In genomic region chr1:3492545-3493246, GRCh38 we compare ENCODE assay signal across 1 cellular context.
TF ChIP-seq lines count a peak whose summit lies in the region.

No MANE protein-coding gene starts in this region.

TF ChIP-seq in H1, 55 proteins besides CTCF, POLR2A, EP300 and RAD21 (continued from another document):
- TF ChIP-seq RBBP5 (IDR thresholded peaks at IDR 0.05; ENCODE audit: borderline replicate concordance, low read depth, low read length) (no peak), SP2 (IDR thresholded peaks at IDR 0.05; ENCODE audit: low read length) (no peak), NANOG (IDR thresholded peaks at IDR 0.05; ENCODE audit: insufficient read depth, low read depth, low read length, poor library complexity, severe bottlenecking) (no peak), YY1 (IDR thresholded peaks at IDR 0.05; ENCODE audit: low read depth, low read length) (no peak), MAX (IDR thresholded peaks at IDR 0.05) (no peak), RNF2 (IDR thresholded peaks at IDR 0.05; ENCODE audit: borderline replicate concordance, low read depth, low read length, missing control alignments, poor library complexity, severe bottlenecking) (no peak), CBX5 (IDR thresholded peaks at IDR 0.05; ENCODE audit: low read depth, low read length) (no peak), TAF1 (IDR thresholded peaks at IDR 0.05; ENCODE audit: low read depth, low read length) (no peak), CHD7 (IDR thresholded peaks at IDR 0.05; ENCODE audit: insufficient replicate concordance, low read length) (no peak), CBX8 (IDR thresholded peaks at IDR 0.05; ENCODE audit: borderline replicate concordance, low read depth, low read length) (no peak), TBP (IDR thresholded peaks at IDR 0.05; ENCODE audit: low read depth, low read length) (no peak), SAP30 (IDR thresholded peaks at IDR 0.05; ENCODE audit: insufficient read depth, insufficient replicate concordance, low read length) (no peak), SIX5 (IDR thresholded peaks at IDR 0.05; ENCODE audit: low read depth, low read length) (no peak)
TF ChIP-seq in H1: peak in this region for 0.
